ENCODE assay signal across 1 cellular context in genomic region chr22:37199103-37199838, GRCh38.
A peak's percentile ranks its signal among the peaks of the same experiment; 100 is the strongest.
TF ChIP-seq lines count a peak whose summit lies in the region.

No MANE protein-coding gene starts in this region.

TF ChIP-seq in GM23338, 12 proteins besides CTCF, POLR2A, EP300 and RAD21 (continued from another document):
- TF ChIP-seq ZNF462 (CRISPR knock-in tag; IDR thresholded peaks at IDR 0.05): no peak
- TF ChIP-seq CREB1 (CRISPR knock-in tag; IDR thresholded peaks at IDR 0.05; ENCODE audit: low read depth): peak; percentile 57
